Comparison of ENCODE assay signal across 2 cellular contexts in the genomic region with DNA sequence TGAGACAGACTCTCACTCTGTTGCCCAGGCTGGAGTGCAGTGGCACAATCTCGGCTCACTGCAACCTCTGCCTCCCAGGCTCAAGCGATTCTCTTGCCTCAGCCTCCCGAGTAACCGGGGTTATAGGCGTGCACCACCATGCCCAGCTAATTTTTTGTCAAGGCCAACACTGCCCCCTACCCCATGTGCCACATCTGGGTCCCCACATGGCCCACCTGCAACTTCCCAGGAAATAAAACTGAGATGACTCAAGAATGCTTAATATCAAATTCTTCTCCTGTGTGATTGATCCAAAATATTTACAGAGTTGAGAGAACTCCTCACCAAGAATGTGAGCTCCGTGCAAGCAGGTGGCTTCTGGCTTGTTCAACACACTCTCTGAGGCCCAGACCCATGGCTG.
TF ChIP-seq lines count a peak whose summit lies in the region.

No MANE protein-coding gene starts in this region.

TF ChIP-seq in GM23338, 12 proteins besides CTCF, POLR2A, EP300 and RAD21:
- TF ChIP-seq EZH2 (IDR thresholded peaks at IDR 0.05; ENCODE audit: low read depth, unreplicated experiment): no peak
- TF ChIP-seq ZNF462 (CRISPR knock-in tag; IDR thresholded peaks at IDR 0.05): no peak
- TF ChIP-seq ZNF331 (CRISPR knock-in tag; IDR thresholded peaks at IDR 0.05; ENCODE audit: low read depth): no peak

TF ChIP-seq in SK-N-SH, 30 proteins besides CTCF, POLR2A, EP300 and RAD21:
- TF ChIP-seq ELF1 (IDR thresholded peaks at IDR 0.05): no peak
- TF ChIP-seq IRF3 (IDR thresholded peaks at IDR 0.05; ENCODE audit: low read depth, low read length): no peak
TF ChIP-seq in SK-N-SH: peak in this region for 0.
